In the genomic region with DNA sequence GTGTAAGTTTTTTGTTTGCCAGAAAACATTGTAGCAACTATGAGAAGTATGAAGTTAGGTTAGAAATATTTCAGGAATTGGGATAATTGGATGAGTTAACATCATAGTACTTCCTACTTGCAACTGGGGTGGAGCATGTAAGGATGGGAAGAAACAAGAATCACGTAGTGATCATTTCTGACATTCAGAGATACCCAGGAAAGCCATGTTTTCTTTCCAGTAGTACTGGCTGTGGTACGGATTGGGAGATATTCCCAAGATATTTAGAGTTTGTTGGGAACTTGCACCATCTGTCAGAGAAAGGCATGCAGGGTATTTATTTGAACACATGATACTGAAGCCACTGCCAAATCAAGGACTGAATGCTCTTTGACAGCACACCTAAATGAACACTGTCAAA, we compare ENCODE assay signal across 21 cellular contexts.
DNase-seq lines count a peak whose midpoint lies in the region; ATAC-seq lines count a peak whose summit lies in the region.
"Had no signal": no experiment of that assay in that cellular context is flagged by ENCODE, and none has a peak within 500 bp of the region (broad histone marks: within the 10 kb centered on the region; RNA-seq: fewer than 3 reads in every experiment).

No MANE protein-coding gene starts in this region.

- DNase-seq in AG20443 (ENCODE audit: low spot score) (peak; percentile 81), HCEC 1CT (peak; percentile 22), dedifferentiated amniotic fluid mesenchymal stem cell (ENCODE audit: extremely low spot score) (peak; percentile 77), myocyte (ENCODE audit: low read depth) (peak; percentile 68), ACHN (no peak), NCI-H2081 treated with DMSO at 0.1 percent for 48 hours (lab: John Stamatoyannopoulos, UW) (no peak)
- DNase-seq: activated CD4-positive, alpha-beta T cell treated with anti-CD3 and anti-CD28 coated beads for 1 hour; activated naive CD4-positive, alpha-beta T cell treated with anti-CD3 and anti-CD28 coated beads, Interleukin-2, amount 50 U/mL, for 16 hours; activated T-cell treated with anti-CD3 and anti-CD28 coated beads, Interleukin-2, amount 50 U/mL, for 72 hours; body of pancreas; Calu3; foreskin melanocyte; left cardiac atrium; NCI-H446; RPMI8226; sigmoid colon; stomach; upper lobe of left lung had no signal

- in situ Hi-C loops in ACHN (cut with HindIII; ENCODE audit: low pct_ligation_motif_present, low pct_unique_long_range_greater_than_20kb, low sequenced_read_pairs) = no loop called here

- ATAC-seq in HG02938 (IDR thresholded peaks at IDR 0.05; ENCODE audit: unreplicated experiment) (no peak), HG02981 (IDR thresholded peaks at IDR 0.05; ENCODE audit: unreplicated experiment) (no peak)
- ATAC-seq: activated T-cell treated with anti-CD3 and anti-CD28 coated beads, Interleukin-2, amount 50 U/mL, for 72 hours; body of pancreas; GM12878 had no signal

Comparison
In these comparisons a context has a peak if more than half of its experiments do, and no peak if none do; other contexts are left out.
1. DNase-seq: peak in AG20443 (single experiment), HCEC 1CT (single experiment), dedifferentiated amniotic fluid mesenchymal stem cell (single experiment) and myocyte (single experiment); none in ACHN (single experiment) and NCI-H2081 treated with DMSO at 0.1 percent for 48 hours (single experiment).